ENCODE assay signal across 24 cellular contexts in genomic region chr6:19369770-19370169, GRCh38.
"Had no signal": no experiment of that assay in that cellular context is flagged by ENCODE, and none has a peak within 500 bp of the region (broad histone marks: within the 10 kb centered on the region; RNA-seq: fewer than 3 reads in every experiment).

No MANE protein-coding gene starts in this region.

- H3K36me3 Mint-ChIP-seq: activated CD8-positive, alpha-beta memory T cell treated with anti-CD3 and anti-CD28 coated beads, Interleukin-2, amount 10 ng/mL, durations not matched to agents 7 days and 5 days; activated naive CD4-positive, alpha-beta T cell treated with anti-CD3 and anti-CD28 coated beads, Interleukin-2, amount 50 U/mL, for 72 hours; stimulated activated memory B cell treated with anti-CD40 and anti-IgM and Interleukin-4, amounts not matched to agents 10 μg/mL and 1 μg/mL and 100 μg/mL, for 72 hours had no signal

- H3K4me3 ChIP-seq: adrenal gland, ascending aorta, heart right ventricle, lower lobe of right lung, SJSA1 had no signal

- FAIRE-seq: bronchial epithelial cell, kidney, small intestine had no signal

- H3K36me3 ChIP-seq: adrenal gland, ascending aorta, heart right ventricle, lower lobe of right lung, SJSA1 had no signal

- H3K27ac ChIP-seq: adrenal gland, ascending aorta, epithelial cell of prostate, heart right ventricle, lower lobe of right lung, SJSA1 had no signal

- ATAC-seq: activated CD8-positive, alpha-beta memory T cell treated with anti-CD3 and anti-CD28 coated beads, Interleukin-2, amount 10 ng/mL, durations not matched to agents 7 days and 5 days; activated CD8-positive, alpha-beta T cell treated with anti-CD3 and anti-CD28 coated beads for 36 hours; activated naive CD4-positive, alpha-beta T cell treated with anti-CD3 and anti-CD28 coated beads, Interleukin-2, amount 50 U/mL, for 72 hours; heart right ventricle; lower lobe of right lung; naive thymus-derived CD8-positive, alpha-beta T cell; sciatic nerve; stimulated activated memory B cell treated with anti-CD40 and anti-IgM and Interleukin-4, amounts not matched to agents 10 μg/mL and 1 μg/mL and 100 μg/mL, for 72 hours had no signal

- H3K4me3 Mint-ChIP-seq: activated CD8-positive, alpha-beta memory T cell treated with anti-CD3 and anti-CD28 coated beads, Interleukin-2, amount 10 ng/mL, durations not matched to agents 7 days and 5 days; activated CD8-positive, alpha-beta T cell treated with anti-CD3 and anti-CD28 coated beads for 36 hours; activated T-helper 1 cell treated with anti-CD3 and anti-CD28 coated beads, Interleukin-12 subunit alpha, Interleukin-12 subunit beta, Interleukin-2, Interleukin-4 antibody, amounts not matched to agents 30 ng/mL and 10 ng/mL and 1 ng/mL, durations not matched to agents 14 hours and 24 hours and 36 hours; naive thymus-derived CD8-positive, alpha-beta T cell; stimulated activated memory B cell treated with anti-CD40 and anti-IgM and Interleukin-4, amounts not matched to agents 10 μg/mL and 1 μg/mL and 100 μg/mL, for 72 hours; T-helper 1 cell treated with Interleukin-12 subunit alpha and Interleukin-12 subunit beta and Interleukin-4 antibody, amounts not matched to agents 30 μg/mL and 1 μg/mL, for 36 hours had no signal

- H3K27me3 ChIP-seq: adrenal gland, ascending aorta, SJSA1 had no signal

- DNase-seq: activated CD4-positive, alpha-beta T cell treated with anti-CD3 and anti-CD28 coated beads for 48 hours; activated CD8-positive, alpha-beta memory T cell treated with anti-CD3 and anti-CD28 coated beads, Interleukin-2, amount 10 ng/mL, durations not matched to agents 7 days and 5 days; activated CD8-positive, alpha-beta T cell treated with anti-CD3 and anti-CD28 coated beads for 36 hours; activated gamma-delta T cell; adrenal gland; cortex of kidney; foreskin fibroblast; heart right ventricle; kidney; lower lobe of right lung; naive thymus-derived CD8-positive, alpha-beta T cell; nucleus accumbens; small intestine; stimulated activated CD4-positive, alpha-beta T cell treated with anti-CD3 and anti-CD28 coated beads, Interleukin-2, amount 100 ng/mL, for 24 hours; trophoblast cell had no signal

- H3K4me1 Mint-ChIP-seq: activated CD8-positive, alpha-beta memory T cell treated with anti-CD3 and anti-CD28 coated beads, Interleukin-2, amount 10 ng/mL, durations not matched to agents 7 days and 5 days; naive thymus-derived CD8-positive, alpha-beta T cell; stimulated activated memory B cell treated with anti-CD40 and anti-IgM and Interleukin-4, amounts not matched to agents 10 μg/mL and 1 μg/mL and 100 μg/mL, for 72 hours had no signal

- H3K9me3 ChIP-seq: adrenal gland, ascending aorta, lower lobe of right lung, SJSA1 had no signal

- H3K27ac Mint-ChIP-seq: activated CD8-positive, alpha-beta memory T cell treated with anti-CD3 and anti-CD28 coated beads, Interleukin-2, amount 10 ng/mL, durations not matched to agents 7 days and 5 days; activated CD8-positive, alpha-beta T cell treated with anti-CD3 and anti-CD28 coated beads for 36 hours; activated naive CD4-positive, alpha-beta T cell treated with anti-CD3 and anti-CD28 coated beads, Interleukin-2, amount 50 U/mL, for 72 hours; activated T-helper 1 cell treated with anti-CD3 and anti-CD28 coated beads, Interleukin-12 subunit alpha, Interleukin-12 subunit beta, Interleukin-2, Interleukin-4 antibody, amounts not matched to agents 30 ng/mL and 10 ng/mL and 1 ng/mL, durations not matched to agents 14 hours and 24 hours and 36 hours; naive thymus-derived CD8-positive, alpha-beta T cell; stimulated activated memory B cell treated with anti-CD40 and anti-IgM and Interleukin-4, amounts not matched to agents 10 μg/mL and 1 μg/mL and 100 μg/mL, for 72 hours; T-helper 1 cell treated with Interleukin-12 subunit alpha and Interleukin-12 subunit beta and Interleukin-4 antibody, amounts not matched to agents 30 μg/mL and 1 μg/mL, for 36 hours had no signal

- H3K4me1 ChIP-seq: adrenal gland, ascending aorta, heart right ventricle, lower lobe of right lung had no signal

- H3K27me3 Mint-ChIP-seq: activated CD8-positive, alpha-beta memory T cell treated with anti-CD3 and anti-CD28 coated beads, Interleukin-2, amount 10 ng/mL, durations not matched to agents 7 days and 5 days; activated CD8-positive, alpha-beta T cell treated with anti-CD3 and anti-CD28 coated beads for 36 hours; stimulated activated memory B cell treated with anti-CD40 and anti-IgM and Interleukin-4, amounts not matched to agents 10 μg/mL and 1 μg/mL and 100 μg/mL, for 72 hours had no signal
